9 cellular contexts compared by ENCODE assay signal in the genomic region with DNA sequence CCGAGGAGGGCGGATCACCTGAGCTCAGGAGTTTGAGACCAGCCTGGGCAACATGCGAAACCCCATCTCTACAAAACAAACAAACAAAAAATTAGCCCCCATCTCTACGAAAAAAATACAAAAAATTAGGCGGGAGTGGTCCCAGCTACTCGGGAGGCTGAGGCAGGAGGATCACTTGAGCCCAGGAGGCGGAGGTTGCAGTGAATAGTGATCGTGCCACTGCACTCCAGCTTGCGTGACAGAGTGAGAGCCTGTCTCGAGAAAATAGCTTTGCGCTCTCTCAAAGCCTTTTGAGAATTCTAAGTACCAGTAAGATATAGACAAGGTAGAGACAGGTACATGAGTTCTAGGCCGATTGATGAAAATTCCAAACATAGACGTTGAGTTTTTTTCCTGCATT. TPM values are rescaled to one million over a fixed set of nuclear protein-coding genes. Genes with fewer than 3 reads are reported as not detected.
A peak's percentile ranks its signal among the peaks of the same experiment; 100 is the strongest.
DNase-seq lines count a peak whose midpoint lies in the region; ATAC-seq and TF ChIP-seq lines count a peak whose summit lies in the region.
"Had no signal": no experiment of that assay in that cellular context is flagged by ENCODE, and none has a peak within 500 bp of the region (broad histone marks: within the 10 kb centered on the region; RNA-seq: fewer than 3 reads in every experiment).

No MANE protein-coding gene starts in this region.

- TF ChIP-seq EP300 in stomach (IDR thresholded peaks at IDR 0.05), result no peak

- H3K36me3 ChIP-seq in hepatocyte (replicated peaks; ENCODE audit: insufficient read depth, low read depth), result no peaks in the 10 kb centered on the region
- no peaks in the 10 kb centered on the region for H3K36me3 ChIP-seq in stomach
- H3K36me3 ChIP-seq in brain microvascular endothelial cell (replicated peaks), result no peaks in the 10 kb centered on the region

- no peak overlapping the region for H3K27ac Mint-ChIP-seq in activated CD4-positive, alpha-beta T cell treated with anti-CD3 and anti-CD28 coated beads, Interleukin-2, amount 10 ng/mL, durations not matched to agents 7 days and 5 days
- no peak overlapping the region for H3K27ac Mint-ChIP-seq in WTC11

- WGBS in hepatocyte (ENCODE audit: low lambda C conversion rate, missing lambda C conversion rate), result 90% methylated on average over 13 of the region's 13 CpGs
- 81 to 83% (median 82%) methylated on average over 13 of the region's 13 CpGs for WGBS in stomach, 5 donors

- peaks cover 47% of the 10 kb centered on the region for H3K4me1 Mint-ChIP-seq in activated CD4-positive, alpha-beta T cell treated with anti-CD3 and anti-CD28 coated beads, Interleukin-2, amount 10 ng/mL, durations not matched to agents 7 days and 5 days
- H3K4me1 Mint-ChIP-seq in WTC11, result peaks cover 62% of the 10 kb centered on the region

- no peaks in the 10 kb centered on the region for H3K27me3 Mint-ChIP-seq in activated CD4-positive, alpha-beta T cell treated with anti-CD3 and anti-CD28 coated beads, Interleukin-2, amount 10 ng/mL, durations not matched to agents 7 days and 5 days
- H3K27me3 Mint-ChIP-seq in WTC11 (ENCODE audit: low read depth), result no peaks in the 10 kb centered on the region; the same call in 1 of the 2 replicates

- in situ Hi-C loops in brain microvascular endothelial cell (cut with HindIII; ENCODE audit: low pct_ligation_motif_present, low sequenced_read_pairs), result no loop called here

- DNase-seq in activated CD4-positive, alpha-beta T cell treated with anti-CD3 and anti-CD28 coated beads, Interleukin-2, amount 10 ng/mL, durations not matched to agents 7 days and 5 days, result no peak
- DNase-seq in activated CD4-positive, alpha-beta T cell treated with anti-CD3 and anti-CD28 coated beads for 1 hour, result no peak
- DNase-seq in WTC11 (ENCODE audit: low spot score) (no peak), hepatocyte (ENCODE audit: low spot score) (no peak), stomach (no peak), brain microvascular endothelial cell (no peak)
- DNase-seq in stimulated activated CD4-positive, alpha-beta T cell treated with anti-CD3 and anti-CD28 coated beads, Interleukin-4, amount 100 ng/mL, for 24 hours, result no peak
- DNase-seq: head of caudate nucleus had no signal

- peak overlapping the region; percentile 98 for H3K4me2 ChIP-seq in hepatocyte

- ATAC-seq in WTC11 (no peak), GM21576 (IDR thresholded peaks at IDR 0.05; ENCODE audit: unreplicated experiment) (no peak)

- POLR2A ChIA-PET in activated CD4-positive, alpha-beta T cell treated with anti-CD3 and anti-CD28 coated beads, Interleukin-2, amount 10 ng/mL, durations not matched to agents 7 days and 5 days (lab: Charles Lee), result no interaction called here
- POLR2A ChIA-PET in WTC11 (lab: Charles Lee), result interaction anchor here (0.6 to 1.1 kb wide), 2 partner anchors 29 to 62 kb away, joined by 3 to 5 read pairs; no protein-coding TSS in a partner anchor

- TF ChIP-seq CTCF in WTC11 (IDR thresholded peaks at IDR 0.05) (no peak), hepatocyte (IDR thresholded peaks at IDR 0.05; ENCODE audit: poor library complexity) (no peak), stomach (IDR thresholded peaks at IDR 0.05) (no peak), brain microvascular endothelial cell (IDR thresholded peaks at IDR 0.05; ENCODE audit: low read depth, low read length, missing control alignments) (no peak)

- H3K36me3 Mint-ChIP-seq in activated CD4-positive, alpha-beta T cell treated with anti-CD3 and anti-CD28 coated beads, Interleukin-2, amount 10 ng/mL, durations not matched to agents 7 days and 5 days (ENCODE audit: low read depth), result no peaks in the 10 kb centered on the region
- H3K36me3 Mint-ChIP-seq in WTC11, result no peaks in the 10 kb centered on the region

- intact Hi-C loops in stomach (cut with DNase I; ENCODE audit: low total_unique reads), result no loop called here

- H3K9me3 ChIP-seq in hepatocyte (ENCODE audit: low read depth) (no peaks in the 10 kb centered on the region), stomach (no peaks in the 10 kb centered on the region)

- H3K4me3 ChIP-seq in hepatocyte (no peak overlapping the region), stomach (peak overlapping the region; percentile 77 to 99 (median 91)), brain microvascular endothelial cell (ENCODE audit: low read depth, low read length) (no peak overlapping the region)

- no peaks in the 10 kb centered on the region for H3K9me2 ChIP-seq in hepatocyte (replicated peaks; ENCODE audit: insufficient read depth)

- CTCF ChIA-PET in activated CD4-positive, alpha-beta T cell treated with anti-CD3 and anti-CD28 coated beads, Interleukin-2, amount 10 ng/mL, durations not matched to agents 7 days and 5 days (lab: Charles Lee), result interaction anchor here (1.1 to 2.9 kb wide), 2 partner anchors 12 to 70 kb away, joined by 5 to 8 read pairs; no protein-coding TSS in a partner anchor
- CTCF ChIA-PET in WTC11 (lab: Charles Lee), result interaction anchor here (1.0 to 4.7 kb wide), 11 partner anchors 15 to 314 kb away, joined by 3 to 51 read pairs (median 9); no protein-coding TSS in a partner anchor

- no peaks in the 10 kb centered on the region for H3K9me3 Mint-ChIP-seq in activated CD4-positive, alpha-beta T cell treated with anti-CD3 and anti-CD28 coated beads, Interleukin-2, amount 10 ng/mL, durations not matched to agents 7 days and 5 days
- H3K9me3 Mint-ChIP-seq in WTC11, result no peaks in the 10 kb centered on the region

- H3K4me3 Mint-ChIP-seq in activated CD4-positive, alpha-beta T cell treated with anti-CD3 and anti-CD28 coated beads, Interleukin-2, amount 10 ng/mL, durations not matched to agents 7 days and 5 days, result peak overlapping the region; percentile 66
- peak overlapping the region; percentile 76 for H3K4me3 Mint-ChIP-seq in WTC11

- H2AFZ ChIP-seq in hepatocyte, result no peak overlapping the region

- peaks cover 43% of the 10 kb centered on the region for H4K20me1 ChIP-seq in hepatocyte (ENCODE audit: insufficient read depth, poor library complexity, severe bottlenecking)

- no peak overlapping the region for H3K27ac ChIP-seq in hepatocyte
- H3K27ac ChIP-seq in stomach, result no peak overlapping the region
- H3K27ac ChIP-seq in brain microvascular endothelial cell, result no peak overlapping the region

- no peak for TF ChIP-seq POLR2A in stomach (IDR thresholded peaks at IDR 0.05)

- no peaks in the 10 kb centered on the region for H3K27me3 ChIP-seq in hepatocyte
- H3K27me3 ChIP-seq in stomach, result no peaks in the 10 kb centered on the region
- no peaks in the 10 kb centered on the region for H3K27me3 ChIP-seq in brain microvascular endothelial cell (replicated peaks)

- H3K4me1 ChIP-seq in hepatocyte (ENCODE audit: insufficient read depth) (peaks cover 39% of the 10 kb centered on the region), stomach (peaks cover 25 to 75% (median 55%) of the 10 kb centered on the region in 4 donors)

- H3K79me2 ChIP-seq in hepatocyte, result peaks cover 65% of the 10 kb centered on the region

TF ChIP-seq in WTC11, 78 proteins besides CTCF, POLR2A, EP300 and RAD21 (continues in another document):
- TF ChIP-seq, protein P1, sequence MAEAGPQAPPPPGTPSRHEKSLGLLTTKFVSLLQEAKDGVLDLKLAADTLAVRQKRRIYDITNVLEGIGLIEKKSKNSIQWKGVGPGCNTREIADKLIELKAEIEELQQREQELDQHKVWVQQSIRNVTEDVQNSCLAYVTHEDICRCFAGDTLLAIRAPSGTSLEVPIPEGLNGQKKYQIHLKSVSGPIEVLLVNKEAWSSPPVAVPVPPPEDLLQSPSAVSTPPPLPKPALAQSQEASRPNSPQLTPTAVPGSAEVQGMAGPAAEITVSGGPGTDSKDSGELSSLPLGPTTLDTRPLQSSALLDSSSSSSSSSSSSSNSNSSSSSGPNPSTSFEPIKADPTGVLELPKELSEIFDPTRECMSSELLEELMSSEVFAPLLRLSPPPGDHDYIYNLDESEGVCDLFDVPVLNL (CRISPR knock-in tag; IDR thresholded peaks at IDR 0.05; ENCODE audit: borderline replicate concordance, low read depth), result no peak
- TF ChIP-seq, protein P2, sequence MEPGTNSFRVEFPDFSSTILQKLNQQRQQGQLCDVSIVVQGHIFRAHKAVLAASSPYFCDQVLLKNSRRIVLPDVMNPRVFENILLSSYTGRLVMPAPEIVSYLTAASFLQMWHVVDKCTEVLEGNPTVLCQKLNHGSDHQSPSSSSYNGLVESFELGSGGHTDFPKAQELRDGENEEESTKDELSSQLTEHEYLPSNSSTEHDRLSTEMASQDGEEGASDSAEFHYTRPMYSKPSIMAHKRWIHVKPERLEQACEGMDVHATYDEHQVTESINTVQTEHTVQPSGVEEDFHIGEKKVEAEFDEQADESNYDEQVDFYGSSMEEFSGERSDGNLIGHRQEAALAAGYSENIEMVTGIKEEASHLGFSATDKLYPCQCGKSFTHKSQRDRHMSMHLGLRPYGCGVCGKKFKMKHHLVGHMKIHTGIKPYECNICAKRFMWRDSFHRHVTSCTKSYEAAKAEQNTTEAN (CRISPR knock-in tag; IDR thresholded peaks at IDR 0.05), result no peak
- TF ChIP-seq CBFB (CRISPR knock-in tag; IDR thresholded peaks at IDR 0.05; ENCODE audit: low read depth) (no peak), ZNF138 (CRISPR knock-in tag; conservative IDR thresholded peaks at IDR 0.05) (no peak)

RNA-seq across cellular contexts. Expression of a gene that starts 2.0 kb away (rescaled TPM):
- 10 to 100 TPM; 12.4 to 16.2 TPM for total RNA-seq in activated CD4-positive, alpha-beta T cell treated with anti-CD3 and anti-CD28 coated beads, Interleukin-2, amount 10 ng/mL, durations not matched to agents 7 days and 5 days
- total RNA-seq in WTC11 (2021), result 32.3 to 34.4 TPM (median 33.6 TPM) in 3 replicates
- 13.0 and 15.9 TPM in 2 replicates for total RNA-seq in hepatocyte
- 2.7 and 3.5 TPM in 2 replicates for polyA plus RNA-seq in hepatocyte
- total RNA-seq in stomach, result 10 to 100 TPM in 4 of 5 donors, 1 to 10 TPM in 1; 4.9 to 52.4 (median 14.1) TPM
- 10 to 100 TPM in 1 of 3 donors, 1 to 10 TPM in 2; 2.5 to 10.4 (median 7.2) TPM for polyA plus RNA-seq in stomach

RNA-seq across cellular contexts. Expression of a gene that starts 9.9 kb away (rescaled TPM):
- total RNA-seq in activated CD4-positive, alpha-beta T cell treated with anti-CD3 and anti-CD28 coated beads, Interleukin-2, amount 10 ng/mL, durations not matched to agents 7 days and 5 days, result not detected
- total RNA-seq in WTC11 (2021) (0.09 to 0.46 TPM (median 0.46 TPM) in 3 replicates), hepatocyte (0.03 and 0.08 TPM in 2 replicates), stomach (under 1 TPM in 1 of 5 donors, not detected in 4; 0.18 TPM)
- polyA plus RNA-seq in hepatocyte (0.19 TPM in 1 of 2 replicates, not detected in the other), stomach (under 1 TPM in 2 of 3 donors, not detected in 1; 0.03 to 0.06 TPM)

RNA-seq across cellular contexts. Expression of a gene that starts 56.7 kb away (rescaled TPM):
- 10 to 100 TPM; 28.4 to 30.6 TPM for total RNA-seq in activated CD4-positive, alpha-beta T cell treated with anti-CD3 and anti-CD28 coated beads, Interleukin-2, amount 10 ng/mL, durations not matched to agents 7 days and 5 days
- total RNA-seq in WTC11 (2021), result 60.3 to 63.3 TPM (median 61.1 TPM) in 3 replicates
- 44.9 and 58.7 TPM in 2 replicates for total RNA-seq in hepatocyte
- 25.8 and 29.4 TPM in 2 replicates for polyA plus RNA-seq in hepatocyte
- 10 to 100 TPM in 4 of 5 donors, 1 to 10 TPM in 1; 5.4 to 23.3 (median 12.8) TPM for total RNA-seq in stomach
- polyA plus RNA-seq in stomach, result 10 to 100 TPM; 31.4 to 49.2 (median 35.9) TPM

Comparison
In these comparisons a context has a peak if more than half of its experiments do, and no peak if none do; other contexts are left out.
1. H3K4me3 ChIP-seq: peak in stomach (4 of 4); none in hepatocyte (single experiment) and brain microvascular endothelial cell (single experiment).